ENCODE assay signal across 16 cellular contexts in the genomic region with DNA sequence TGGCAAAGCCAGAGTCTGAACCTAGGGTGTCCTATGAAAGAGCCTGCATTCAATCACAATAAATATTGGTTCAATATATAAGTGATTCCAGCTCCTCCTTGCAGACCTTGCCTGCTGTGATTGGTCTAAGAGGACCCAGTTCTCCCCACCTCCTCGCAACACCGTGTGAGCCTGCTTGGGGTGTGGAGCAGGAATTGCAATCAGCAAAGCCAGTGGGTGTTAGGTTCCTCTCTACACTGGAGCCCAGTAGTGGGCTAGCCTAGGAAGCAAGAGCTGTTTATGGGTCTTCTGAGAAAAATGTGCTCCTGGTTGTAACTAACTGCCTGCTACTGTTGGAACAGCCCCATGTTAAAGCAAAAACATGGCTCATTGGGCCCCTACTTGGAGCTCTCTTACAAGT. TPM values are rescaled to one million over a fixed set of nuclear protein-coding genes. Genes with fewer than 3 reads are reported as not detected.
DNase-seq lines count a peak whose midpoint lies in the region; ATAC-seq and TF ChIP-seq lines count a peak whose summit lies in the region.
"Had no signal": no experiment of that assay in that cellular context is flagged by ENCODE, and none has a peak within 500 bp of the region (broad histone marks: within the 10 kb centered on the region; RNA-seq: fewer than 3 reads in every experiment).

No MANE protein-coding gene starts in this region.

- H3K27me3 ChIP-seq in ectodermal cell (ENCODE audit: control insufficient read depth, insufficient read depth, low read length, poor library complexity, severe bottlenecking): no peaks in the 10 kb centered on the region

- peaks cover 14% of the 10 kb centered on the region for H3K36me3 Mint-ChIP-seq in activated CD8-positive, alpha-beta memory T cell treated with anti-CD3 and anti-CD28 coated beads, Interleukin-2, amount 10 ng/mL, durations not matched to agents 7 days and 5 days
- peaks cover 2 to 10% of the 10 kb centered on the region in 2 donors for H3K36me3 Mint-ChIP-seq in stimulated activated naive B cell treated with anti-CD40 and anti-IgM and Interleukin-4, amounts not matched to agents 10 μg/mL and 1 μg/mL and 100 μg/mL, for 72 hours

- intact Hi-C loops in left colon (cut with DNase I, micrococcal nuclease): no loop called here

- H3K36me3 ChIP-seq in ectodermal cell (ENCODE audit: control insufficient read depth, insufficient read depth, low read length): no peaks in the 10 kb centered on the region
- H3K36me3 ChIP-seq: gastrocnemius medialis had no signal

- H3K27ac ChIP-seq in ectodermal cell (ENCODE audit: insufficient read depth, low read depth, low read length, poor library complexity, severe bottlenecking): peak overlapping the region; percentile 88
- H3K27ac ChIP-seq: gastrocnemius medialis, RWPE1 had no signal

- H3K27ac Mint-ChIP-seq in activated CD8-positive, alpha-beta memory T cell treated with anti-CD3 and anti-CD28 coated beads, Interleukin-2, amount 10 ng/mL, durations not matched to agents 7 days and 5 days: peak overlapping the region; percentile 36
- H3K27ac Mint-ChIP-seq in stimulated activated naive B cell treated with anti-CD40 and anti-IgM and Interleukin-4, amounts not matched to agents 10 μg/mL and 1 μg/mL and 100 μg/mL, for 72 hours: peak overlapping the region; percentile 75

- H3K27me3 Mint-ChIP-seq in activated CD8-positive, alpha-beta memory T cell treated with anti-CD3 and anti-CD28 coated beads, Interleukin-2, amount 10 ng/mL, durations not matched to agents 7 days and 5 days: no peaks in the 10 kb centered on the region
- no peaks in the 10 kb centered on the region for H3K27me3 Mint-ChIP-seq in stimulated activated naive B cell treated with anti-CD40 and anti-IgM and Interleukin-4, amounts not matched to agents 10 μg/mL and 1 μg/mL and 100 μg/mL, for 72 hours

- no peaks in the 10 kb centered on the region for H3K9me3 ChIP-seq in ectodermal cell (ENCODE audit: control insufficient read depth, low read length)
- H3K9me3 ChIP-seq: gastrocnemius medialis had no signal

- peaks cover 44% of the 10 kb centered on the region for H3K4me1 Mint-ChIP-seq in activated CD8-positive, alpha-beta memory T cell treated with anti-CD3 and anti-CD28 coated beads, Interleukin-2, amount 10 ng/mL, durations not matched to agents 7 days and 5 days
- H3K4me1 Mint-ChIP-seq in stimulated activated naive B cell treated with anti-CD40 and anti-IgM and Interleukin-4, amounts not matched to agents 10 μg/mL and 1 μg/mL and 100 μg/mL, for 72 hours: peaks cover 68 to 93% of the 10 kb centered on the region in 2 donors

- WGBS in ectodermal cell, 2 experiments: 56 to 75% methylated on average over 2 of the region's 2 CpGs

- ATAC-seq in activated CD8-positive, alpha-beta memory T cell treated with anti-CD3 and anti-CD28 coated beads, Interleukin-2, amount 10 ng/mL, durations not matched to agents 7 days and 5 days: no peak
- no peak for ATAC-seq in stimulated activated naive B cell treated with anti-CD40 and anti-IgM and Interleukin-4, amounts not matched to agents 10 μg/mL and 1 μg/mL and 100 μg/mL, for 72 hours (replicated peaks)
- ATAC-seq in left colon: no peak
- ATAC-seq in HG03439 (IDR thresholded peaks at IDR 0.05; ENCODE audit: unreplicated experiment): no peak
- ATAC-seq: gastrocnemius medialis had no signal

- TF ChIP-seq POLR2A in NB4 (IDR thresholded peaks at IDR 0.05; ENCODE audit: extremely low read depth, insufficient read length): no peak

- H3K4me3 Mint-ChIP-seq in activated CD8-positive, alpha-beta memory T cell treated with anti-CD3 and anti-CD28 coated beads, Interleukin-2, amount 10 ng/mL, durations not matched to agents 7 days and 5 days: no peak overlapping the region
- H3K4me3 Mint-ChIP-seq in stimulated activated naive B cell treated with anti-CD40 and anti-IgM and Interleukin-4, amounts not matched to agents 10 μg/mL and 1 μg/mL and 100 μg/mL, for 72 hours: peak overlapping the region; percentile 32 to 34

- DNase-seq in activated CD8-positive, alpha-beta memory T cell treated with anti-CD3 and anti-CD28 coated beads, Interleukin-2, amount 10 ng/mL, durations not matched to agents 7 days and 5 days: no peak
- no peak for DNase-seq in activated CD8-positive, alpha-beta memory T cell treated with anti-CD3 and anti-CD28 coated beads, Interleukin-2, amount 50 U/mL, for 4 hours
- DNase-seq in NB4 (ENCODE audit: low read depth): peak; percentile 80
- DNase-seq in stimulated activated naive B cell treated with anti-CD40 and anti-IgM and Interleukin-4, amounts not matched to agents 10 μg/mL and 1 μg/mL and 100 μg/mL, for 72 hours: no peak
- DNase-seq in NCI-H510A treated with DMSO at 0.1 percent for 48 hours (lab: John Stamatoyannopoulos, UW): no peak
- no peak for DNase-seq in left colon
- DNase-seq: DMS153; gastrocnemius medialis; kidney; NCI-H1092; NCI-H446; stimulated activated CD4-positive, alpha-beta T cell treated with anti-CD3 and anti-CD28 coated beads, Interleukin-12 subunit alpha, Interleukin-12 subunit beta, amount 100 ng/mL, for 4 hours had no signal

- H3K4me1 ChIP-seq in ectodermal cell (ENCODE audit: control insufficient read depth, insufficient read depth, low read length): peaks cover 49% of the 10 kb centered on the region

- CTCF ChIA-PET in activated CD8-positive, alpha-beta memory T cell treated with anti-CD3 and anti-CD28 coated beads, Interleukin-2, amount 10 ng/mL, durations not matched to agents 7 days and 5 days (lab: Charles Lee): interaction anchor here (0.8 to 5.9 kb wide), 7 partner anchors 19 to 313 kb away, joined by 3 to 37 read pairs (median 3); a partner anchor contains a TSS

- H3K9me3 Mint-ChIP-seq in activated CD8-positive, alpha-beta memory T cell treated with anti-CD3 and anti-CD28 coated beads, Interleukin-2, amount 10 ng/mL, durations not matched to agents 7 days and 5 days (ENCODE audit: low read depth): no peaks in the 10 kb centered on the region
- H3K9me3 Mint-ChIP-seq in stimulated activated naive B cell treated with anti-CD40 and anti-IgM and Interleukin-4, amounts not matched to agents 10 μg/mL and 1 μg/mL and 100 μg/mL, for 72 hours: peaks cover 0 to 2% of the 10 kb centered on the region in 2 donors

- H3K4me3 ChIP-seq in NB4 (ENCODE audit: low read depth, low read length) (peak overlapping the region; percentile 14), ectodermal cell (ENCODE audit: insufficient read depth, low read depth, low read length) (no peak overlapping the region)
- H3K4me3 ChIP-seq: gastrocnemius medialis had no signal

- TF ChIP-seq CTCF in NB4 (IDR thresholded peaks at IDR 0.05; ENCODE audit: low read depth, low read length): no peak

RNA-seq across cellular contexts. Expression of a gene that starts 3.5 kb away (rescaled TPM):
- total RNA-seq in activated CD8-positive, alpha-beta memory T cell treated with anti-CD3 and anti-CD28 coated beads, Interleukin-2, amount 10 ng/mL, durations not matched to agents 7 days and 5 days: 100 to 1,000 TPM; 148 to 184 TPM
- 0.35 TPM for polyA plus RNA-seq in ectodermal cell (2013, experiment 1 of 4)
- 0.16 TPM for polyA plus RNA-seq in ectodermal cell (2013, experiment 2 of 4)
- 0.16 TPM for polyA plus RNA-seq in ectodermal cell (2013, experiment 3 of 4)
- polyA plus RNA-seq in ectodermal cell (2013, experiment 4 of 4): 0.36 TPM
- total RNA-seq in left colon: 1 to 10 TPM; 1.3 to 5.1 TPM

RNA-seq across cellular contexts. Expression of a gene that starts 39.3 kb away (rescaled TPM):
- total RNA-seq in activated CD8-positive, alpha-beta memory T cell treated with anti-CD3 and anti-CD28 coated beads, Interleukin-2, amount 10 ng/mL, durations not matched to agents 7 days and 5 days: under 1 TPM; 0.16 to 0.20 TPM
- 2.1 TPM for polyA plus RNA-seq in ectodermal cell (2013, experiment 1 of 4)
- 2.5 TPM for polyA plus RNA-seq in ectodermal cell (2013, experiment 2 of 4)
- 2.2 TPM for polyA plus RNA-seq in ectodermal cell (2013, experiment 3 of 4)
- polyA plus RNA-seq in ectodermal cell (2013, experiment 4 of 4): 2.6 TPM
- total RNA-seq in left colon: 1 to 10 TPM; 3.6 to 8.0 TPM
- total RNA-seq: A673 had no signal

Comparison
In these comparisons a context has a peak if more than half of its experiments do, and no peak if none do; other contexts are left out.
1. RNA of a gene that starts 3.5 kb away (total RNA-seq): 148 to 184 TPM in activated CD8-positive, alpha-beta memory T cell treated with anti-CD3 and anti-CD28 coated beads, Interleukin-2, amount 10 ng/mL, durations not matched to agents 7 days and 5 days; 1.3 to 5.1 TPM in left colon; every median in the first group is over 10 times any median in the second.